Comparison of ENCODE assay signal across 2 cellular contexts in the genomic region with DNA sequence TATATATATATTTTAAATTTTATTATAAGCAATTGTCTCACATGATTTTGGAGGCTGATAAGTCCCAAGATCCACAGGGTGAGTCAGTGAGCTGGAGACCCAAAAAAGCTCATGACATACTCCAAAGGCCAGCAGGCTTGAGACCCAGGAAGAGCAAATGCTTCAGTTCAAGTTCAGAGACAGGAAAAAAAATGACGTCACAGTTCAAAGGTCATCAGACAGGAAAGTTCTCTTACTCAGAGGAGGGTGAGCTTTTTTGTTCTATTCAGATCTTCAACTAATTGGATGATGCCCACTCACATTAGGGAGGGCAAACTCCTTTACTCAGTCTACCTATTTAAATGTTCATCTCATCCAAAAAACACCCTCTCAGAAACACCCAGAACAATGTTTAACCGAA.
TF ChIP-seq lines count a peak whose summit lies in the region.

No MANE protein-coding gene starts in this region.

TF ChIP-seq in K562, 482 proteins besides CTCF, POLR2A, EP300 and RAD21 (continues in another document):
- no peak for TF ChIP-seq SMARCB1 (IDR thresholded peaks at IDR 0.05; ENCODE audit: insufficient read length, low read depth)
- TF ChIP-seq, protein P1, sequence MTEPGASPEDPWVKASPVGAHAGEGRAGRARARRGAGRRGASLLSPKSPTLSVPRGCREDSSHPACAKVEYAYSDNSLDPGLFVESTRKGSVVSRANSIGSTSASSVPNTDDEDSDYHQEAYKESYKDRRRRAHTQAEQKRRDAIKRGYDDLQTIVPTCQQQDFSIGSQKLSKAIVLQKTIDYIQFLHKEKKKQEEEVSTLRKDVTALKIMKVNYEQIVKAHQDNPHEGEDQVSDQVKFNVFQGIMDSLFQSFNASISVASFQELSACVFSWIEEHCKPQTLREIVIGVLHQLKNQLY (CRISPR knock-in tag; conservative IDR thresholded peaks at IDR 0.05), result no peak
- TF ChIP-seq NR2C2 (CRISPR knock-in tag; IDR thresholded peaks at IDR 0.05), result peak; percentile 47; the same call in 1 of the 2 replicates
- peak; percentile 73 for TF ChIP-seq NR2C2 (tag; IDR thresholded peaks at IDR 0.05)
- TF ChIP-seq KDM4B (IDR thresholded peaks at IDR 0.05; ENCODE audit: borderline replicate concordance in 2 of 2, low read depth in 1 of 2), result no peak
- TF ChIP-seq, protein P2, sequence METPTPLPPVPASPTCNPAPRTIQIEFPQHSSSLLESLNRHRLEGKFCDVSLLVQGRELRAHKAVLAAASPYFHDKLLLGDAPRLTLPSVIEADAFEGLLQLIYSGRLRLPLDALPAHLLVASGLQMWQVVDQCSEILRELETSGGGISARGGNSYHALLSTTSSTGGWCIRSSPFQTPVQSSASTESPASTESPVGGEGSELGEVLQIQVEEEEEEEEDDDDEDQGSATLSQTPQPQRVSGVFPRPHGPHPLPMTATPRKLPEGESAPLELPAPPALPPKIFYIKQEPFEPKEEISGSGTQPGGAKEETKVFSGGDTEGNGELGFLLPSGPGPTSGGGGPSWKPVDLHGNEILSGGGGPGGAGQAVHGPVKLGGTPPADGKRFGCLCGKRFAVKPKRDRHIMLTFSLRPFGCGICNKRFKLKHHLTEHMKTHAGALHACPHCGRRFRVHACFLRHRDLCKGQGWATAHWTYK (CRISPR knock-in tag; IDR thresholded peaks at IDR 0.05), result no peak
- peak; percentile 24; the same call in 1 of the 2 replicates for TF ChIP-seq CREM (IDR thresholded peaks at IDR 0.05; ENCODE audit: low read depth)
- no peak for TF ChIP-seq POLR2H (tag; IDR thresholded peaks at IDR 0.05; ENCODE audit: low read depth)
- TF ChIP-seq, protein P3, sequence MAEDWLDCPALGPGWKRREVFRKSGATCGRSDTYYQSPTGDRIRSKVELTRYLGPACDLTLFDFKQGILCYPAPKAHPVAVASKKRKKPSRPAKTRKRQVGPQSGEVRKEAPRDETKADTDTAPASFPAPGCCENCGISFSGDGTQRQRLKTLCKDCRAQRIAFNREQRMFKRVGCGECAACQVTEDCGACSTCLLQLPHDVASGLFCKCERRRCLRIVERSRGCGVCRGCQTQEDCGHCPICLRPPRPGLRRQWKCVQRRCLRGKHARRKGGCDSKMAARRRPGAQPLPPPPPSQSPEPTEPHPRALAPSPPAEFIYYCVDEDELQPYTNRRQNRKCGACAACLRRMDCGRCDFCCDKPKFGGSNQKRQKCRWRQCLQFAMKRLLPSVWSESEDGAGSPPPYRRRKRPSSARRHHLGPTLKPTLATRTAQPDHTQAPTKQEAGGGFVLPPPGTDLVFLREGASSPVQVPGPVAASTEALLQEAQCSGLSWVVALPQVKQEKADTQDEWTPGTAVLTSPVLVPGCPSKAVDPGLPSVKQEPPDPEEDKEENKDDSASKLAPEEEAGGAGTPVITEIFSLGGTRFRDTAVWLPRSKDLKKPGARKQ (CRISPR knock-in tag; IDR thresholded peaks at IDR 0.05), result no peak
- no peak for TF ChIP-seq ZNF77 (CRISPR knock-in tag; IDR thresholded peaks at IDR 0.05)
- TF ChIP-seq TCFL5 (CRISPR knock-in tag; conservative IDR thresholded peaks at IDR 0.05), result no peak
- TF ChIP-seq ATF1 (CRISPR knock-in tag; IDR thresholded peaks at IDR 0.05), result no peak
- TF ChIP-seq ATF1 (tag; IDR thresholded peaks at IDR 0.05), result peak; percentile 59
- TF ChIP-seq, protein P4, sequence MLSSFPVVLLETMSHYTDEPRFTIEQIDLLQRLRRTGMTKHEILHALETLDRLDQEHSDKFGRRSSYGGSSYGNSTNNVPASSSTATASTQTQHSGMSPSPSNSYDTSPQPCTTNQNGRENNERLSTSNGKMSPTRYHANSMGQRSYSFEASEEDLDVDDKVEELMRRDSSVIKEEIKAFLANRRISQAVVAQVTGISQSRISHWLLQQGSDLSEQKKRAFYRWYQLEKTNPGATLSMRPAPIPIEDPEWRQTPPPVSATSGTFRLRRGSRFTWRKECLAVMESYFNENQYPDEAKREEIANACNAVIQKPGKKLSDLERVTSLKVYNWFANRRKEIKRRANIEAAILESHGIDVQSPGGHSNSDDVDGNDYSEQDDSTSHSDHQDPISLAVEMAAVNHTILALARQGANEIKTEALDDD (IDR thresholded peaks at IDR 0.05), result no peak
- no peak for TF ChIP-seq FOXJ2 (tag; IDR thresholded peaks at IDR 0.05)
- TF ChIP-seq, protein P5, sequence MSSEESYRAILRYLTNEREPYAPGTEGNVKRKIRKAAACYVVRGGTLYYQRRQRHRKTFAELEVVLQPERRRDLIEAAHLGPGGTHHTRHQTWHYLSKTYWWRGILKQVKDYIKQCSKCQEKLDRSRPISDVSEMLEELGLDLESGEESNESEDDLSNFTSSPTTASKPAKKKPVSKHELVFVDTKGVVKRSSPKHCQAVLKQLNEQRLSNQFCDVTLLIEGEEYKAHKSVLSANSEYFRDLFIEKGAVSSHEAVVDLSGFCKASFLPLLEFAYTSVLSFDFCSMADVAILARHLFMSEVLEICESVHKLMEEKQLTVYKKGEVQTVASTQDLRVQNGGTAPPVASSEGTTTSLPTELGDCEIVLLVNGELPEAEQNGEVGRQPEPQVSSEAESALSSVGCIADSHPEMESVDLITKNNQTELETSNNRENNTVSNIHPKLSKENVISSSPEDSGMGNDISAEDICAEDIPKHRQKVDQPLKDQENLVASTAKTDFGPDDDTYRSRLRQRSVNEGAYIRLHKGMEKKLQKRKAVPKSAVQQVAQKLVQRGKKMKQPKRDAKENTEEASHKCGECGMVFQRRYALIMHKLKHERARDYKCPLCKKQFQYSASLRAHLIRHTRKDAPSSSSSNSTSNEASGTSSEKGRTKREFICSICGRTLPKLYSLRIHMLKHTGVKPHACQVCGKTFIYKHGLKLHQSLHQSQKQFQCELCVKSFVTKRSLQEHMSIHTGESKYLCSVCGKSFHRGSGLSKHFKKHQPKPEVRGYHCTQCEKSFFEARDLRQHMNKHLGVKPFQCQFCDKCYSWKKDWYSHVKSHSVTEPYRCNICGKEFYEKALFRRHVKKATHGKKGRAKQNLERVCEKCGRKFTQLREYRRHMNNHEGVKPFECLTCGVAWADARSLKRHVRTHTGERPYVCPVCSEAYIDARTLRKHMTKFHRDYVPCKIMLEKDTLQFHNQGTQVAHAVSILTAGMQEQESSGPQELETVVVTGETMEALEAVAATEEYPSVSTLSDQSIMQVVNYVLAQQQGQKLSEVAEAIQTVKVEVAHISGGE (CRISPR knock-in tag; IDR thresholded peaks at IDR 0.05), result no peak
- TF ChIP-seq NR2C1 (IDR thresholded peaks at IDR 0.05), result peak; percentile 70
- peak; percentile 71 for TF ChIP-seq NR2C1 (tag; IDR thresholded peaks at IDR 0.05)
- no peak for TF ChIP-seq ZNF778 (CRISPR knock-in tag; IDR thresholded peaks at IDR 0.05)
- TF ChIP-seq CHCHD3 (CRISPR knock-in tag; IDR thresholded peaks at IDR 0.05), result no peak
- no peak for TF ChIP-seq SMARCA5 (IDR thresholded peaks at IDR 0.05)
- TF ChIP-seq ZNF586 (CRISPR knock-in tag; conservative IDR thresholded peaks at IDR 0.05), result no peak
- TF ChIP-seq RBM22 (IDR thresholded peaks at IDR 0.05; ENCODE audit: low read depth, low read length, poor library complexity, severe bottlenecking), result no peak
- no peak for TF ChIP-seq MTA3 (IDR thresholded peaks at IDR 0.05; ENCODE audit: borderline replicate concordance)
- TF ChIP-seq CCAR2 (IDR thresholded peaks at IDR 0.05; ENCODE audit: low read depth, low read length), result no peak
- TF ChIP-seq, protein P6, sequence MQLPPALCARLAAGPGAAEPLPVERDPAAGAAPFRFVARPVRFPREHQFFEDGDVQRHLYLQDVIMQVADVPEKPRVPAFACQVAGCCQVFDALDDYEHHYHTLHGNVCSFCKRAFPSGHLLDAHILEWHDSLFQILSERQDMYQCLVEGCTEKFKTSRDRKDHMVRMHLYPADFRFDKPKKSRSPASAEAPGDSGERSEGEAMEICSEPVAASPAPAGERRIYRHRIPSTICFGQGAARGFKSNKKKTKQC (CRISPR knock-in tag; IDR thresholded peaks at IDR 0.05), result no peak

TF ChIP-seq in HepG2, 621 proteins besides CTCF, POLR2A, EP300 and RAD21:
- TF ChIP-seq ATF7 (IDR thresholded peaks at IDR 0.05) (peak; percentile 97), ATF7 (CRISPR knock-in tag; IDR thresholded peaks at IDR 0.05) (no peak), ZNF382 (CRISPR knock-in tag; IDR thresholded peaks at IDR 0.05; ENCODE audit: borderline replicate concordance) (no peak), CREB1 (IDR thresholded peaks at IDR 0.05) (peak; percentile 97), CREB1 (CRISPR knock-in tag; IDR thresholded peaks at IDR 0.05) (0 out of 2 replicates have a peak, but pooled peaks have one; percentile 23)
